In genomic region chr13:32246468-32246867, GRCh38 we compare ENCODE assay signal across 8 cellular contexts.
DNase-seq lines count a peak whose midpoint lies in the region; ATAC-seq and TF ChIP-seq lines count a peak whose summit lies in the region.

No MANE protein-coding gene starts in this region.

- H4K20me1 ChIP-seq in PC-3 (ENCODE audit: low read length): no peaks in the 10 kb centered on the region
- no peaks in the 10 kb centered on the region for H4K20me1 ChIP-seq in hepatocyte (ENCODE audit: insufficient read depth, poor library complexity, severe bottlenecking)

- no peaks in the 10 kb centered on the region for H3K79me2 ChIP-seq in PC-3 (ENCODE audit: low read length)
- H3K79me2 ChIP-seq in hepatocyte: no peaks in the 10 kb centered on the region

- H3K9me2 ChIP-seq in PC-3 (replicated peaks; ENCODE audit: low read length) (no peaks in the 10 kb centered on the region), hepatocyte (replicated peaks; ENCODE audit: insufficient read depth) (no peaks in the 10 kb centered on the region)

- CTCF ChIA-PET in PC-3 (lab: Charles Lee): interaction anchor here (0.6 to 2.0 kb wide), 2 partner anchors 80 to 336 kb away, joined by 4 to 5 read pairs; no protein-coding TSS in a partner anchor

- H3K4me3 ChIP-seq in PC-3 (ENCODE audit: low read length) (no peak overlapping the region), adipocyte (ENCODE audit: low read length) (no peak overlapping the region), hepatocyte (no peak overlapping the region)

- no peak overlapping the region for H3K9ac ChIP-seq in PC-3 (ENCODE audit: low read length)
- no peak overlapping the region for H3K9ac ChIP-seq in adipocyte (ENCODE audit: low read length)

- H3K9me3 ChIP-seq in PC-3 (ENCODE audit: low read length) (no peaks in the 10 kb centered on the region), adipocyte (ENCODE audit: control insufficient read depth, low read length) (no peaks in the 10 kb centered on the region), hepatocyte (ENCODE audit: low read depth) (no peaks in the 10 kb centered on the region)

- DNase-seq in DMS53 (lab: John Stamatoyannopoulos, UW) (peak; percentile 82), PC-3 (peak; percentile 74), adipocyte (ENCODE audit: low read depth) (peak; percentile 76), hepatocyte (ENCODE audit: low spot score) (peak; percentile 76)
- peak; percentile 10 for DNase-seq in stimulated activated CD4-positive, alpha-beta T cell treated with anti-CD3 and anti-CD28 coated beads, Interleukin-12 subunit alpha, Interleukin-12 subunit beta, amount 100 ng/mL, for 4 hours

- POLR2A ChIA-PET in PC-3 (lab: Charles Lee; ENCODE audit: unreplicated experiment): no interaction called here

- H2AFZ ChIP-seq in PC-3 (ENCODE audit: low read length) (no peak overlapping the region), hepatocyte (no peak overlapping the region)

- BruUV-seq in PC-3 (replicated peaks; lab: Mats Ljungman, UMichigan): no TSS peak

- 18% methylated on average over 2 of the region's 2 CpGs for WGBS in hepatocyte (ENCODE audit: low lambda C conversion rate, missing lambda C conversion rate)

- ATAC-seq in GM19035 (IDR thresholded peaks at IDR 0.05; ENCODE audit: unreplicated experiment) (peak; percentile 58), HG03135 (IDR thresholded peaks at IDR 0.05; ENCODE audit: unreplicated experiment) (peak; percentile 84), PC-3 (peak; percentile 93), GM18870 (IDR thresholded peaks at IDR 0.05; ENCODE audit: unreplicated experiment) (no peak)

- H3K27ac ChIP-seq in PC-3 (ENCODE audit: low read length) (no peak overlapping the region), hepatocyte (no peak overlapping the region)

- peak; percentile 80 for TF ChIP-seq CTCF in PC-3 (conservative IDR thresholded peaks at IDR 0.05; ENCODE audit: low read depth, low read length)
- TF ChIP-seq CTCF in hepatocyte (IDR thresholded peaks at IDR 0.05; ENCODE audit: poor library complexity): peak; percentile 55

- no peaks in the 10 kb centered on the region for H3K4me1 ChIP-seq in PC-3 (ENCODE audit: insufficient read depth, low read length)
- H3K4me1 ChIP-seq in adipocyte (ENCODE audit: control insufficient read depth, insufficient read depth, low read length): no peaks in the 10 kb centered on the region
- no peaks in the 10 kb centered on the region for H3K4me1 ChIP-seq in hepatocyte (ENCODE audit: insufficient read depth)

- H3K36me3 ChIP-seq in PC-3 (ENCODE audit: low read depth, low read length): no peaks in the 10 kb centered on the region
- H3K36me3 ChIP-seq in adipocyte (ENCODE audit: control insufficient read depth, insufficient read depth, low read length, severe bottlenecking): peaks cover 16% of the 10 kb centered on the region
- no peaks in the 10 kb centered on the region for H3K36me3 ChIP-seq in hepatocyte (replicated peaks; ENCODE audit: insufficient read depth, low read depth)

- H3K4me2 ChIP-seq in PC-3 (ENCODE audit: low read length) (no peak overlapping the region), hepatocyte (no peak overlapping the region)

- intact Hi-C loops in PC-3 (cut with micrococcal nuclease): loop anchor here (1.0 to 5.0 kb wide), 2 partner anchors 64 to 196 kb away; no protein-coding TSS in a partner anchor

- H3F3A ChIP-seq in PC-3 (ENCODE audit: low read length, unreplicated experiment): no peaks in the 10 kb centered on the region

- H3K27me3 ChIP-seq in PC-3 (ENCODE audit: low read length) (no peaks in the 10 kb centered on the region), adipocyte (replicated peaks; ENCODE audit: control insufficient read depth, insufficient read depth, low read length) (no peaks in the 10 kb centered on the region), hepatocyte (no peaks in the 10 kb centered on the region)

Comparison
In these comparisons a context has a peak if more than half of its experiments do, and no peak if none do; other contexts are left out.
1. DNase-seq: peak in every context shown above with its lines; median percentile 82 in DMS53; 76 in adipocyte; 76 in hepatocyte; 74 in PC-3; 10 in stimulated activated CD4-positive, alpha-beta T cell treated with anti-CD3 and anti-CD28 coated beads, Interleukin-12 subunit alpha, Interleukin-12 subunit beta, amount 100 ng/mL, for 4 hours.